Comparison of ENCODE assay signal across 14 cellular contexts in the genomic region with DNA sequence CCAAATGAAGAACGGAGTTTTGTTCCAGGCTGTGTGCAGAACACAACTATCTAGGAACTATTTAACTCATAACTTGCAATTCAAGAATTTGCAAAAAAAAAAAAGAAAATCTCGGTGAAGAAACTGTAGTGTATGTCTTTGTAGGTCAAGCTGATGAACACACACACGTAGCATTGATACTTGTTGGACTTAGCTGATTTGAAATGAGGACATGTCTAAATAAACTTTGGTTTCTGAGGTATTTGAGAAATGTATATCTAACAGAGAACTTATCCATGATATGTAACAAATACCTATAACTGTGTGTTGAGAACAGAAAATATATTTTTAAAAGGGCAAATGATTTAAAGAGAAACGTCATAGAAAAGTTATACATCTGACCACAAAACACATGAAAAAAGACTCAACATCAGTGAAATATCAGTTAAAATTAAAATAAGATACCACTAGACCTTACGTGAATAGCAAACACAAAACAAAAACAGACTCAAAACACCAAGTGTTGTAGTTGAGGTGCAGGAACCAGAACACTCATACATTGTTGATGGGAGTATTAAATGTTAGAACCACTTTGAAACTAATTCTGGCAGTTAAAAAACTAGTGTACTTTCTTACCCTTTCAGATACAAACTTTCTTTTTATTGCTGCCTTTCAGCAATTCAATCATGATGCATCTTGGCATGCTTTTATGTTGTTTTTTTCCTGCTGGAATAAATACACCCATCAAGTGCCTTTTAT.
DNase-seq lines count a peak whose midpoint lies in the region; ATAC-seq, FAIRE-seq and TF ChIP-seq lines count a peak whose summit lies in the region.
"Had no signal": no experiment of that assay in that cellular context is flagged by ENCODE, and none has a peak within 500 bp of the region (broad histone marks: within the 10 kb centered on the region; RNA-seq: fewer than 3 reads in every experiment).

No MANE protein-coding gene starts in this region.

- H3K79me2 ChIP-seq in GM12878 (ENCODE audit: control insufficient read depth, insufficient read depth, low read length) = no peaks in the 10 kb centered on the region
- H3K79me2 ChIP-seq: parathyroid adenoma had no signal

- POLR2A ChIA-PET in GM12878 (lab: Charles Lee) = no interaction called here

- no peaks in the 10 kb centered on the region for H3K4me1 ChIP-seq in GM12878 (ENCODE audit: control insufficient read depth, insufficient read depth, low read length)
- H3K4me1 ChIP-seq: BLaER1, parathyroid adenoma had no signal

- FAIRE-seq in GM12878 (lab: Jason Lieb, UNC) = no peak
- FAIRE-seq: endometrium had no signal

- RAD21 ChIA-PET in GM12878 (lab: Charles Lee; ENCODE audit: unreplicated experiment) = no interaction called here

- ATAC-seq in GM19043 (IDR thresholded peaks at IDR 0.05; ENCODE audit: low read depth, unreplicated experiment) (peak; percentile 25), GM21825 (IDR thresholded peaks at IDR 0.05; ENCODE audit: unreplicated experiment) (peak; percentile 34), HG03196 (IDR thresholded peaks at IDR 0.05; ENCODE audit: unreplicated experiment) (peak; percentile 45), GM12878 (peak; percentile 55), GM18861 (IDR thresholded peaks at IDR 0.05; ENCODE audit: unreplicated experiment) (no peak), HG02571 (IDR thresholded peaks at IDR 0.05; ENCODE audit: unreplicated experiment) (no peak)
- ATAC-seq: activated CD8-positive, alpha-beta memory T cell treated with anti-CD3 and anti-CD28 coated beads, Interleukin-2, amount 10 ng/mL, durations not matched to agents 7 days and 5 days; GM23338 had no signal

- no peak for TF ChIP-seq EP300 in GM12878 (IDR thresholded peaks at IDR 0.05; ENCODE audit: borderline replicate concordance in 1 of 2, control insufficient read depth in 1 of 2, low read depth in 2 of 2, low read length in 2 of 2)

- no peak overlapping the region for H3K27ac ChIP-seq in GM12878 (ENCODE audit: control insufficient read depth, insufficient read depth)
- H3K27ac ChIP-seq in dorsolateral prefrontal cortex = no peak overlapping the region
- H3K27ac ChIP-seq: BLaER1, cardiac muscle cell, parathyroid adenoma had no signal

- H3K4me2 ChIP-seq in GM12878 (ENCODE audit: control insufficient read depth, insufficient read depth) = no peak overlapping the region
- H3K4me2 ChIP-seq: BLaER1, GM23338 had no signal

- H3K4me3 ChIP-seq in GM12878 = no peak overlapping the region
- no peak overlapping the region for H3K4me3 ChIP-seq in dorsolateral prefrontal cortex
- H3K4me3 ChIP-seq: BLaER1, cardiac muscle cell, GM23338 had no signal

- no peak overlapping the region for H3K9ac ChIP-seq in GM12878 (ENCODE audit: control insufficient read depth, insufficient read depth, low read length)
- H3K9ac ChIP-seq: BLaER1, parathyroid adenoma had no signal

- no peak for TF ChIP-seq RAD21 in GM12878 (IDR thresholded peaks at IDR 0.05; ENCODE audit: insufficient read depth, low read depth, low read length)

- in situ Hi-C loops in GM12878 (cut with MboI) = no loop called here

- no peaks in the 10 kb centered on the region for H4K20me1 ChIP-seq in GM12878 (ENCODE audit: control insufficient read depth, insufficient read depth)
- H4K20me1 ChIP-seq: BLaER1 had no signal

- SMC1A ChIA-PET in GM12878 (lab: Charles Lee; ENCODE audit: uncharacterized antibody, unreplicated experiment) = interaction anchor here (1.0 kb wide), 1 partner anchor 261 kb away, joined by 4 read pairs; no protein-coding TSS in a partner anchor

- H3K36me3 ChIP-seq in GM12878 (ENCODE audit: control insufficient read depth in 2 of 2, insufficient read depth in 2 of 2, low read length in 1 of 2) = no peaks in the 10 kb centered on the region
- H3K36me3 ChIP-seq: BLaER1, cardiac muscle cell had no signal

- CTCF ChIA-PET in GM12878 (lab: Yijun Ruan, JAX) = no interaction called here

- TF ChIP-seq POLR2A in GM12878 (IDR thresholded peaks at IDR 0.05; ENCODE audit: low read depth, low read length) = no peak

- WGBS in GM12878 (ENCODE audit: insufficient coverage, insufficient replicate concordance, low lambda C conversion rate, missing lambda C conversion rate) = 0% methylated on average over 5 of the region's 5 CpGs

- TF ChIP-seq CTCF in GM12878 (IDR thresholded peaks at IDR 0.05 in 2 of 3, conservative IDR thresholded peaks at IDR 0.05 in 1 of 3; ENCODE audit: control insufficient read depth in 2 of 3, extremely low read depth in 1 of 3, insufficient read depth in 1 of 3, low read depth in 3 of 3, low read length in 3 of 3) (no peak), dorsolateral prefrontal cortex (IDR thresholded peaks at IDR 0.05 in 54 of 56, conservative IDR thresholded peaks at IDR 0.05 in 2 of 56; ENCODE audit: low read depth in 1 of 56, partially characterized antibody in 56 of 56) (no peak)

- DNase-seq in GM12878 (ENCODE audit: low read depth, low spot score) (no peak), T-helper 1 cell (no peak), dorsolateral prefrontal cortex (no peak)
- DNase-seq: activated CD8-positive, alpha-beta memory T cell treated with anti-CD3 and anti-CD28 coated beads, Interleukin-2, amount 10 ng/mL, durations not matched to agents 7 days and 5 days had no signal

- H3K27me3 ChIP-seq in GM12878 (replicated peaks in 1 of 2; ENCODE audit: control insufficient read depth in 2 of 2, insufficient read depth in 2 of 2, low read length in 1 of 2) (no peaks in the 10 kb centered on the region), dorsolateral prefrontal cortex (no peaks in the 10 kb centered on the region)
- H3K27me3 ChIP-seq: BLaER1, cardiac muscle cell had no signal

- BruUV-seq in GM12878 (replicated peaks; lab: Mats Ljungman, UMichigan) = no TSS peak

- intact Hi-C loops in GM12878 (cut with micrococcal nuclease; ENCODE audit: unreplicated experiment) (no loop called here), dorsolateral prefrontal cortex (cut with DNase I) (no loop called here)

- no peak overlapping the region for H2AFZ ChIP-seq in GM12878 (ENCODE audit: control insufficient read depth, low read depth, low read length)
- H2AFZ ChIP-seq: GM23338, parathyroid adenoma had no signal

- H3K9me3 ChIP-seq in GM12878 (replicated peaks; ENCODE audit: control insufficient read depth, insufficient read depth, low read length) = no peaks in the 10 kb centered on the region
- H3K9me3 ChIP-seq: BLaER1 had no signal

TF ChIP-seq in GM12878, 131 proteins besides CTCF, POLR2A, EP300 and RAD21:
- TF ChIP-seq FOXK2 (IDR thresholded peaks at IDR 0.05) (no peak), YY1 (IDR thresholded peaks at IDR 0.05; ENCODE audit: low read depth, low read length) (no peak), BCLAF1 (IDR thresholded peaks at IDR 0.05) (no peak), SMAD1 (IDR thresholded peaks at IDR 0.05; ENCODE audit: low read depth, partially characterized antibody) (no peak), TBL1XR1 (IDR thresholded peaks at IDR 0.05; ENCODE audit: low read depth, low read length) (no peak), MTA2 (IDR thresholded peaks at IDR 0.05; ENCODE audit: low read depth) (no peak), RELA (IDR thresholded peaks at IDR 0.05; ENCODE audit: borderline replicate concordance, partially characterized antibody) (no peak), MXI1 (IDR thresholded peaks at IDR 0.05; ENCODE audit: low read depth, low read length) (no peak), USF2 (IDR thresholded peaks at IDR 0.05; ENCODE audit: borderline replicate concordance, low read depth, low read length) (no peak), FOXM1 (IDR thresholded peaks at IDR 0.05; ENCODE audit: low read depth, low read length) (no peak), KAT2A (conservative IDR thresholded peaks at IDR 0.05; ENCODE audit: control insufficient read depth, low read depth, low read length) (no peak), NR2C2 (IDR thresholded peaks at IDR 0.05; ENCODE audit: borderline replicate concordance, control insufficient read depth, insufficient read length, low read depth) (no peak), NR2C1 (IDR thresholded peaks at IDR 0.05) (no peak)

Comparison
In these comparisons a context has a peak if more than half of its experiments do, and no peak if none do; other contexts are left out.
1. ATAC-seq: peak in GM19043 (single experiment), GM21825 (single experiment), HG03196 (single experiment) and GM12878 (single experiment); none in GM18861 (single experiment) and HG02571 (single experiment).